1 cellular context compared by ENCODE assay signal in genomic region chr12:52082988-52083637, GRCh38.
TF ChIP-seq lines count a peak whose summit lies in the region.

No MANE protein-coding gene starts in this region.

TF ChIP-seq in HepG2, 621 proteins besides CTCF, POLR2A, EP300 and RAD21 (continued from another document and continues in another):
- TF ChIP-seq PATZ1 (CRISPR knock-in tag; IDR thresholded peaks at IDR 0.05) (peak; percentile 96), ZNF362 (CRISPR knock-in tag; IDR thresholded peaks at IDR 0.05; ENCODE audit: borderline replicate concordance) (no peak), SP1 (IDR thresholded peaks at IDR 0.05) (no peak), SP1 (CRISPR knock-in tag; IDR thresholded peaks at IDR 0.05) (no peak), ZNF274 (CRISPR knock-in tag; IDR thresholded peaks at IDR 0.05) (no peak), ZNF83 (CRISPR knock-in tag; IDR thresholded peaks at IDR 0.05; ENCODE audit: borderline replicate concordance) (no peak), FOXP4 (CRISPR knock-in tag; IDR thresholded peaks at IDR 0.05) (no peak), NR3C1 (CRISPR knock-in tag; IDR thresholded peaks at IDR 0.05) (no peak), ZBTB37 (CRISPR knock-in tag; IDR thresholded peaks at IDR 0.05) (no peak), ETV5 (CRISPR knock-in tag; IDR thresholded peaks at IDR 0.05; ENCODE audit: borderline replicate concordance) (0 out of 2 replicates have a peak, but pooled peaks have one; percentile 5), TIGD3 (CRISPR knock-in tag; IDR thresholded peaks at IDR 0.05; ENCODE audit: borderline replicate concordance) (no peak), FOSL2 (CRISPR knock-in tag; IDR thresholded peaks at IDR 0.05) (no peak), SIN3A (IDR thresholded peaks at IDR 0.05; ENCODE audit: borderline replicate concordance, low read depth, low read length) (no peak), ZXDC (CRISPR knock-in tag; IDR thresholded peaks at IDR 0.05) (no peak), ZNF615 (CRISPR knock-in tag; IDR thresholded peaks at IDR 0.05; ENCODE audit: borderline replicate concordance) (no peak), ZNF839 (CRISPR knock-in tag; IDR thresholded peaks at IDR 0.05; ENCODE audit: borderline replicate concordance) (no peak), FOXK1 (CRISPR knock-in tag; IDR thresholded peaks at IDR 0.05; ENCODE audit: borderline replicate concordance, low read depth) (no peak), RBM39 (IDR thresholded peaks at IDR 0.05; ENCODE audit: low read depth, low read length, poor library complexity, severe bottlenecking) (no peak), FOSL1 (CRISPR knock-in tag; IDR thresholded peaks at IDR 0.05; ENCODE audit: borderline replicate concordance) (no peak), ZNF34 (CRISPR knock-in tag; IDR thresholded peaks at IDR 0.05; ENCODE audit: borderline replicate concordance) (no peak), TBP (CRISPR knock-in tag; IDR thresholded peaks at IDR 0.05) (no peak), KDM5A (IDR thresholded peaks at IDR 0.05; ENCODE audit: borderline replicate concordance, low read length) (no peak; the same call in 1 of the 2 replicates), FOXK2 (IDR thresholded peaks at IDR 0.05) (no peak), GMEB1 (CRISPR knock-in tag; IDR thresholded peaks at IDR 0.05; ENCODE audit: borderline replicate concordance) (no peak), TOE1 (CRISPR knock-in tag; IDR thresholded peaks at IDR 0.05) (no peak), HNRNPH1 (optimal IDR thresholded peaks at IDR 0.05; ENCODE audit: low read depth, low read length) (no peak), HINFP (CRISPR knock-in tag; IDR thresholded peaks at IDR 0.05; ENCODE audit: low read depth) (peak; percentile 66; the same call in 1 of the 2 replicates), NFE2 (CRISPR knock-in tag; IDR thresholded peaks at IDR 0.05) (no peak), AHR (CRISPR knock-in tag; IDR thresholded peaks at IDR 0.05) (no peak), ZNF616 (CRISPR knock-in tag; IDR thresholded peaks at IDR 0.05; ENCODE audit: low read depth) (no peak), ATF3 (CRISPR knock-in tag; IDR thresholded peaks at IDR 0.05) (0 out of 2 replicates have a peak, but pooled peaks have one; percentile 33), ZNF329 (CRISPR knock-in tag; IDR thresholded peaks at IDR 0.05; ENCODE audit: low read depth) (no peak), MIXL1 (CRISPR knock-in tag; IDR thresholded peaks at IDR 0.05) (no peak; the same call in 1 of the 2 replicates), YEATS4 (CRISPR knock-in tag; IDR thresholded peaks at IDR 0.05; ENCODE audit: borderline replicate concordance) (no peak), ZNF562 (CRISPR knock-in tag; IDR thresholded peaks at IDR 0.05; ENCODE audit: borderline replicate concordance) (no peak), XRCC5 (optimal IDR thresholded peaks at IDR 0.05; ENCODE audit: low read length) (peak; percentile 69), TFDP2 (CRISPR knock-in tag; IDR thresholded peaks at IDR 0.05) (no peak), IRF2 (CRISPR knock-in tag; IDR thresholded peaks at IDR 0.05) (no peak), MEF2D (CRISPR knock-in tag; IDR thresholded peaks at IDR 0.05) (peak; percentile 19; the same call in 1 of the 2 replicates), SP140L (CRISPR knock-in tag; IDR thresholded peaks at IDR 0.05; ENCODE audit: borderline replicate concordance) (no peak), SIN3B (IDR thresholded peaks at IDR 0.05; ENCODE audit: low read length) (no peak), ZNF18 (CRISPR knock-in tag; IDR thresholded peaks at IDR 0.05; ENCODE audit: insufficient replicate concordance) (peak; percentile 94), SNAPC2 (CRISPR knock-in tag; IDR thresholded peaks at IDR 0.05) (no peak), ZNF883 (CRISPR knock-in tag; IDR thresholded peaks at IDR 0.05; ENCODE audit: not compliant biosample characterization) (no peak), MED13 (CRISPR knock-in tag; IDR thresholded peaks at IDR 0.05) (no peak)
